Comparison of ENCODE assay signal across 8 cellular contexts in genomic region chr1:151790940-151791651, GRCh38. TPM values are rescaled to one million over a fixed set of nuclear protein-coding genes. Genes with fewer than 3 reads are reported as not detected.
A peak's percentile ranks its signal among the peaks of the same experiment; 100 is the strongest.
DNase-seq lines count a peak whose midpoint lies in the region; ATAC-seq, FAIRE-seq and TF ChIP-seq lines count a peak whose summit lies in the region.

No MANE protein-coding gene starts in this region.

- peaks cover 10% of the 10 kb centered on the region; the same call in 1 of the 2 replicates for H3K27me3 ChIP-seq in HUES64 (ENCODE audit: insufficient read depth, low read length)
- H3K27me3 ChIP-seq in pancreas = no peaks in the 10 kb centered on the region

- FAIRE-seq in pancreas (lab: Jason Lieb, UNC) = no peak

- peak; percentile 11 to 48 (median 28) for ATAC-seq in pancreas

- WGBS in HUES64 = under 1% methylated on average over 52 of the region's 52 CpGs
- 1% methylated on average over 52 of the region's 52 CpGs for WGBS in pancreas, 2 donors

- H3K27ac ChIP-seq in HUES64 (ENCODE audit: low read depth, low read length) = no peak overlapping the region
- H3K27ac ChIP-seq in pancreas = peak overlapping the region; percentile 30 to 62 (median 50)

- H3K36me3 ChIP-seq in HUES64 (ENCODE audit: insufficient read depth, low read length) = no peaks in the 10 kb centered on the region
- H3K36me3 ChIP-seq in pancreas = no peaks in the 10 kb centered on the region

- H3K9ac ChIP-seq in HUES64 (ENCODE audit: low read depth, low read length) = peak overlapping the region; percentile 56

- H3K4me1 ChIP-seq in HUES64 (ENCODE audit: insufficient read depth, low read length) (peaks cover 11% of the 10 kb centered on the region; the same call in 1 of the 2 replicates), pancreas (peaks cover 0 to 11% (median 0%) of the 10 kb centered on the region in 3 donors)

- peak; percentile 23 to 53 for DNase-seq in NCI-H2081 (lab: John Stamatoyannopoulos, UW)
- no peak for DNase-seq in NCI-H2081 treated with DMSO at 0.1 percent for 48 hours (lab: John Stamatoyannopoulos, UW)
- peak; percentile 39 for DNase-seq in UCSD-AML1 (lab: John Stamatoyannopoulos, UW; ENCODE audit: unreplicated experiment)
- DNase-seq in fibroblast of pulmonary artery (ENCODE audit: low read depth) = no peak
- DNase-seq in pancreas = peak in 1 of 6 donors; percentile 64
- no peak for DNase-seq in SKM-1 treated with dmso at 0.1 percent for 144 hours (lab: John Stamatoyannopoulos, UW; ENCODE audit: unreplicated experiment)
- DNase-seq in medulla oblongata (ENCODE audit: extremely low spot score) = no peak

- intact Hi-C loops in pancreas (cut with DNase I) = no loop called here

- H3K4me3 ChIP-seq in HUES64 (ENCODE audit: low read length) (peak overlapping the region; percentile 89), fibroblast of pulmonary artery (replicated peaks; ENCODE audit: low read depth, low read length) (peak overlapping the region; percentile 75), pancreas (peak overlapping the region; percentile 47 to 69 (median 55))

- no peak for TF ChIP-seq CTCF in fibroblast of pulmonary artery (IDR thresholded peaks at IDR 0.05; ENCODE audit: low read length, missing control alignments)
- no peak for TF ChIP-seq CTCF in pancreas (IDR thresholded peaks at IDR 0.05)

- H3K9me3 ChIP-seq in HUES64 (ENCODE audit: insufficient read depth, low read depth, low read length) (no peaks in the 10 kb centered on the region), pancreas (no peaks in the 10 kb centered on the region)

RNA-seq across cellular contexts. Expression of gene TDRKH, which starts 0.8 kb away (rescaled TPM):
- polyA plus RNA-seq in HUES64 (2013, experiment 1 of 2) = 15.8 TPM
- 23.5 TPM for polyA plus RNA-seq in HUES64 (2013, experiment 2 of 2)
- total RNA-seq in pancreas = 1 to 10 TPM; 2.6 to 7.5 (median 4.1) TPM
- 1 to 10 TPM; 2.6 to 4.2 TPM for polyA plus RNA-seq in pancreas

RNA-seq across cellular contexts. Expression of gene LINGO4, which starts 14.1 kb away (rescaled TPM):
- polyA plus RNA-seq in HUES64 (2013, experiment 1 of 2) = not detected
- polyA plus RNA-seq in HUES64 (2013, experiment 2 of 2) = not detected
- under 1 TPM; 0.15 to 0.52 (median 0.26) TPM for total RNA-seq in pancreas
- under 1 TPM; 0.27 to 0.89 TPM for polyA plus RNA-seq in pancreas

RNA-seq across cellular contexts. Expression of gene MRPL9, which starts 27.8 kb away (rescaled TPM):
- 83.7 TPM for polyA plus RNA-seq in HUES64 (2013, experiment 1 of 2)
- 81.2 TPM for polyA plus RNA-seq in HUES64 (2013, experiment 2 of 2)
- total RNA-seq in pancreas = 10 to 100 TPM; 21.8 to 27.9 (median 24.6) TPM
- polyA plus RNA-seq in pancreas = 10 to 100 TPM; 47.0 to 61.9 TPM

RNA-seq across cellular contexts. Expression of gene RORC, which starts 40.5 kb away (rescaled TPM):
- polyA plus RNA-seq in HUES64 (2013, experiment 1 of 2) = 0.15 TPM
- polyA plus RNA-seq in HUES64 (2013, experiment 2 of 2) = 0.32 TPM
- total RNA-seq in pancreas = 10 to 100 TPM; 11.9 to 28.8 (median 23.1) TPM
- polyA plus RNA-seq in pancreas = 10 to 100 TPM; 17.1 to 36.7 TPM

RNA-seq across cellular contexts. Expression of gene C2CD4D, which starts 48.5 kb away (rescaled TPM):
- 0.25 TPM for polyA plus RNA-seq in HUES64 (2013, experiment 1 of 2)
- 0.51 TPM for polyA plus RNA-seq in HUES64 (2013, experiment 2 of 2)
- 1 to 10 TPM in 1 of 6 donors, under 1 TPM in 5; 0.35 to 1.2 (median 0.59) TPM for total RNA-seq in pancreas
- polyA plus RNA-seq in pancreas = under 1 TPM; 0.40 to 0.68 TPM

Comparison
In these comparisons a context has a peak if more than half of its experiments do, and no peak if none do; other contexts are left out.
1. DNase-seq: peak in NCI-H2081 (2 of 2) and UCSD-AML1 (single experiment); none in NCI-H2081 treated with DMSO at 0.1 percent for 48 hours (single experiment), fibroblast of pulmonary artery (single experiment), SKM-1 treated with dmso at 0.1 percent for 144 hours (single experiment) and medulla oblongata (single experiment).
2. Peak in every context shown above with its lines, with median percentiles within 50 percentile points of each other: H3K4me3 ChIP-seq.